Comparison of ENCODE assay signal across 1 cellular context in genomic region chr1:47703981-47704596, GRCh38.
TF ChIP-seq lines count a peak whose summit lies in the region.

No MANE protein-coding gene starts in this region.

TF ChIP-seq in GM23338, 12 proteins besides CTCF, POLR2A, EP300 and RAD21 (continued from another document):
- TF ChIP-seq, protein P1, sequence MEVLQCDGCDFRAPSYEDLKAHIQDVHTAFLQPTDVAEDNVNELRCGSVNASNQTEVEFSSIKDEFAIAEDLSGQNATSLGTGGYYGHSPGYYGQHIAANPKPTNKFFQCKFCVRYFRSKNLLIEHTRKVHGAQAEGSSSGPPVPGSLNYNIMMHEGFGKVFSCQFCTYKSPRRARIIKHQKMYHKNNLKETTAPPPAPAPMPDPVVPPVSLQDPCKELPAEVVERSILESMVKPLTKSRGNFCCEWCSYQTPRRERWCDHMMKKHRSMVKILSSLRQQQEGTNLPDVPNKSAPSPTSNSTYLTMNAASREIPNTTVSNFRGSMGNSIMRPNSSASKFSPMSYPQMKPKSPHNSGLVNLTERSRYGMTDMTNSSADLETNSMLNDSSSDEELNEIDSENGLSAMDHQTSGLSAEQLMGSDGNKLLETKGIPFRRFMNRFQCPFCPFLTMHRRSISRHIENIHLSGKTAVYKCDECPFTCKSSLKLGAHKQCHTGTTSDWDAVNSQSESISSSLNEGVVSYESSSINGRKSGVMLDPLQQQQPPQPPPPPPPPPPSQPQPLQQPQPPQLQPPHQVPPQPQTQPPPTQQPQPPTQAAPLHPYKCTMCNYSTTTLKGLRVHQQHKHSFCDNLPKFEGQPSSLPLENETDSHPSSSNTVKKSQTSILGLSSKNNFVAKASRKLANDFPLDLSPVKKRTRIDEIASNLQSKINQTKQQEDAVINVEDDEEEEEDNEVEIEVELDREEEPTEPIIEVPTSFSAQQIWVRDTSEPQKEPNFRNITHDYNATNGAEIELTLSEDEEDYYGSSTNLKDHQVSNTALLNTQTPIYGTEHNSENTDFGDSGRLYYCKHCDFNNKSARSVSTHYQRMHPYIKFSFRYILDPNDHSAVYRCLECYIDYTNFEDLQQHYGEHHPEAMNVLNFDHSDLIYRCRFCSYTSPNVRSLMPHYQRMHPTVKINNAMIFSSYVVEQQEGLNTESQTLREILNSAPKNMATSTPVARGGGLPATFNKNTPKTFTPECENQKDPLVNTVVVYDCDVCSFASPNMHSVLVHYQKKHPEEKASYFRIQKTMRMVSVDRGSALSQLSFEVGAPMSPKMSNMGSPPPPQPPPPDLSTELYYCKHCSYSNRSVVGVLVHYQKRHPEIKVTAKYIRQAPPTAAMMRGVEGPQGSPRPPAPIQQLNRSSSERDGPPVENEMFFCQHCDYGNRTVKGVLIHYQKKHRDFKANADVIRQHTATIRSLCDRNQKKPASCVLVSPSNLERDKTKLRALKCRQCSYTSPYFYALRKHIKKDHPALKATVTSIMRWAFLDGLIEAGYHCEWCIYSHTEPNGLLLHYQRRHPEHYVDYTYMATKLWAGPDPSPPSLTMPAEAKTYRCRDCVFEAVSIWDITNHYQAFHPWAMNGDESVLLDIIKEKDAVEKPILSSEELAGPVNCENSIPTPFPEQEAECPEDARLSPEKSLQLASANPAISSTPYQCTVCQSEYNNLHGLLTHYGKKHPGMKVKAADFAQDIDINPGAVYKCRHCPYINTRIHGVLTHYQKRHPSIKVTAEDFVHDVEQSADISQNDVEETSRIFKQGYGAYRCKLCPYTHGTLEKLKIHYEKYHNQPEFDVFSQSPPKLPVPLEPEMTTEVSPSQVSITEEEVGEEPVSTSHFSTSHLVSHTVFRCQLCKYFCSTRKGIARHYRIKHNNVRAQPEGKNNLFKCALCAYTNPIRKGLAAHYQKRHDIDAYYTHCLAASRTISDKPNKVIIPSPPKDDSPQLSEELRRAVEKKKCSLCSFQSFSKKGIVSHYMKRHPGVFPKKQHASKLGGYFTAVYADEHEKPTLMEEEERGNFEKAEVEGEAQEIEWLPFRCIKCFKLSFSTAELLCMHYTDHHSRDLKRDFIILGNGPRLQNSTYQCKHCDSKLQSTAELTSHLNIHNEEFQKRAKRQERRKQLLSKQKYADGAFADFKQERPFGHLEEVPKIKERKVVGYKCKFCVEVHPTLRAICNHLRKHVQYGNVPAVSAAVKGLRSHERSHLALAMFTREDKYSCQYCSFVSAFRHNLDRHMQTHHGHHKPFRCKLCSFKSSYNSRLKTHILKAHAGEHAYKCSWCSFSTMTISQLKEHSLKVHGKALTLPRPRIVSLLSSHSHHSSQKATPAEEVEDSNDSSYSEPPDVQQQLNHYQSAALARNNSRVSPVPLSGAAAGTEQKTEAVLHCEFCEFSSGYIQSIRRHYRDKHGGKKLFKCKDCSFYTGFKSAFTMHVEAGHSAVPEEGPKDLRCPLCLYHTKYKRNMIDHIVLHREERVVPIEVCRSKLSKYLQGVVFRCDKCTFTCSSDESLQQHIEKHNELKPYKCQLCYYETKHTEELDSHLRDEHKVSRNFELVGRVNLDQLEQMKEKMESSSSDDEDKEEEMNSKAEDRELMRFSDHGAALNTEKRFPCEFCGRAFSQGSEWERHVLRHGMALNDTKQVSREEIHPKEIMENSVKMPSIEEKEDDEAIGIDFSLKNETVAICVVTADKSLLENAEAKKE (CRISPR knock-in tag; IDR thresholded peaks at IDR 0.05) = no peak
- TF ChIP-seq, protein P2, sequence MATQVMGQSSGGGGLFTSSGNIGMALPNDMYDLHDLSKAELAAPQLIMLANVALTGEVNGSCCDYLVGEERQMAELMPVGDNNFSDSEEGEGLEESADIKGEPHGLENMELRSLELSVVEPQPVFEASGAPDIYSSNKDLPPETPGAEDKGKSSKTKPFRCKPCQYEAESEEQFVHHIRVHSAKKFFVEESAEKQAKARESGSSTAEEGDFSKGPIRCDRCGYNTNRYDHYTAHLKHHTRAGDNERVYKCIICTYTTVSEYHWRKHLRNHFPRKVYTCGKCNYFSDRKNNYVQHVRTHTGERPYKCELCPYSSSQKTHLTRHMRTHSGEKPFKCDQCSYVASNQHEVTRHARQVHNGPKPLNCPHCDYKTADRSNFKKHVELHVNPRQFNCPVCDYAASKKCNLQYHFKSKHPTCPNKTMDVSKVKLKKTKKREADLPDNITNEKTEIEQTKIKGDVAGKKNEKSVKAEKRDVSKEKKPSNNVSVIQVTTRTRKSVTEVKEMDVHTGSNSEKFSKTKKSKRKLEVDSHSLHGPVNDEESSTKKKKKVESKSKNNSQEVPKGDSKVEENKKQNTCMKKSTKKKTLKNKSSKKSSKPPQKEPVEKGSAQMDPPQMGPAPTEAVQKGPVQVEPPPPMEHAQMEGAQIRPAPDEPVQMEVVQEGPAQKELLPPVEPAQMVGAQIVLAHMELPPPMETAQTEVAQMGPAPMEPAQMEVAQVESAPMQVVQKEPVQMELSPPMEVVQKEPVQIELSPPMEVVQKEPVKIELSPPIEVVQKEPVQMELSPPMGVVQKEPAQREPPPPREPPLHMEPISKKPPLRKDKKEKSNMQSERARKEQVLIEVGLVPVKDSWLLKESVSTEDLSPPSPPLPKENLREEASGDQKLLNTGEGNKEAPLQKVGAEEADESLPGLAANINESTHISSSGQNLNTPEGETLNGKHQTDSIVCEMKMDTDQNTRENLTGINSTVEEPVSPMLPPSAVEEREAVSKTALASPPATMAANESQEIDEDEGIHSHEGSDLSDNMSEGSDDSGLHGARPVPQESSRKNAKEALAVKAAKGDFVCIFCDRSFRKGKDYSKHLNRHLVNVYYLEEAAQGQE (IDR thresholded peaks at IDR 0.05; ENCODE audit: unreplicated experiment) = no peak
- no peak for TF ChIP-seq JUNB (IDR thresholded peaks at IDR 0.05; ENCODE audit: unreplicated experiment)
- TF ChIP-seq EZH2phosphoT487 (IDR thresholded peaks at IDR 0.05; ENCODE audit: unreplicated experiment) = no peak
- TF ChIP-seq ZNF331 (CRISPR knock-in tag; IDR thresholded peaks at IDR 0.05; ENCODE audit: low read depth) = no peak
